Comparison of ENCODE assay signal across 8 cellular contexts in genomic region chr12:95634622-95635621, GRCh38.
A peak's percentile ranks its signal among the peaks of the same experiment; 100 is the strongest.
DNase-seq lines count a peak whose midpoint lies in the region; ATAC-seq, FAIRE-seq and TF ChIP-seq lines count a peak whose summit lies in the region.

No MANE protein-coding gene starts in this region.

- peak; percentile 87 for DNase-seq in HT-29 (ENCODE audit: low spot score)
- DNase-seq in dermis microvascular lymphatic vessel endothelial cell (ENCODE audit: low read depth in 2 of 2): peak; percentile 100
- DNase-seq in pulmonary artery endothelial cell (ENCODE audit: low read depth, low spot score): peak; percentile 99
- no peak for DNase-seq in NCI-H1436 (lab: John Stamatoyannopoulos, UW)
- no peak for DNase-seq in NCI-H524 treated with DMSO at 0.1 percent for 48 hours (lab: John Stamatoyannopoulos, UW)
- DNase-seq in H54 (ENCODE audit: insufficient read length, low spot score): no peak

- no peak for TF ChIP-seq POLR2A in H54 (IDR thresholded peaks at IDR 0.05; ENCODE audit: low read depth, low read length)

- no peak for FAIRE-seq in H54 (lab: Jason Lieb, UNC)

- ATAC-seq in GM18909 (IDR thresholded peaks at IDR 0.05; ENCODE audit: poor library complexity, unreplicated experiment) (peak; percentile 78), HG03565 (IDR thresholded peaks at IDR 0.05; ENCODE audit: unreplicated experiment) (no peak)

Comparison
In these comparisons a context has a peak if more than half of its experiments do, and no peak if none do; other contexts are left out.
1. DNase-seq: peak in HT-29 (single experiment), dermis microvascular lymphatic vessel endothelial cell (2 of 2) and pulmonary artery endothelial cell (single experiment); none in NCI-H1436 (single experiment), NCI-H524 treated with DMSO at 0.1 percent for 48 hours (single experiment) and H54 (single experiment).